ENCODE assay signal across 16 cellular contexts in genomic region chr6:140538926-140539325, GRCh38.
DNase-seq lines count a peak whose midpoint lies in the region; ATAC-seq and TF ChIP-seq lines count a peak whose summit lies in the region.
"Had no signal": no experiment of that assay in that cellular context is flagged by ENCODE, and none has a peak within 500 bp of the region (broad histone marks: within the 10 kb centered on the region; RNA-seq: fewer than 3 reads in every experiment).

No MANE protein-coding gene starts in this region.

- peak; percentile 16 for TF ChIP-seq CTCF in RWPE2 (IDR thresholded peaks at IDR 0.05; ENCODE audit: poor library complexity, severe bottlenecking)
- TF ChIP-seq CTCF in fibroblast of mammary gland (conservative IDR thresholded peaks at IDR 0.05; ENCODE audit: control insufficient read depth, insufficient read depth, low read depth, low read length): no peak
- TF ChIP-seq CTCF in sigmoid colon (IDR thresholded peaks at IDR 0.05): no peak
- TF ChIP-seq CTCF in CD14-positive monocyte (IDR thresholded peaks at IDR 0.05): no peak

- no peaks in the 10 kb centered on the region for H3K27me3 ChIP-seq in RWPE2 (ENCODE audit: insufficient read depth, poor library complexity, severe bottlenecking)
- no peaks in the 10 kb centered on the region for H3K27me3 ChIP-seq in sigmoid colon
- H3K27me3 ChIP-seq: dorsolateral prefrontal cortex, heart right ventricle, right lobe of liver, vagina had no signal

- DNase-seq in GM03348 (ENCODE audit: low spot score): peak; percentile 21
- no peak for DNase-seq in RWPE2 (ENCODE audit: low spot score)
- peak; percentile 28 for DNase-seq in fibroblast of mammary gland (ENCODE audit: low read depth)
- no peak for DNase-seq in sigmoid colon
- no peak for DNase-seq in activated naive CD4-positive, alpha-beta T cell treated with anti-CD3 and anti-CD28 coated beads, Interleukin-2, amount 10 ng/mL, durations not matched to agents 7 days and 5 days
- no peak for DNase-seq in CD14-positive monocyte (ENCODE audit: low spot score)
- no peak for DNase-seq in activated T-cell treated with anti-CD3 and anti-CD28 coated beads for 4 hours
- DNase-seq: activated CD4-positive, alpha-beta T cell treated with anti-CD3 and anti-CD28 coated beads for 4 hours; activated effector memory CD4-positive, alpha-beta T cell treated with Interleukin-2 at 50 U/mL for 16 hours; dorsolateral prefrontal cortex; heart right ventricle; NCI-H1105; right lobe of liver had no signal

- ATAC-seq in RWPE2 (ENCODE audit: low read depth): no peak
- no peak for ATAC-seq in GM21447 (IDR thresholded peaks at IDR 0.05; ENCODE audit: unreplicated experiment)

- H3K36me3 Mint-ChIP-seq in activated naive CD4-positive, alpha-beta T cell treated with anti-CD3 and anti-CD28 coated beads, Interleukin-2, amount 10 ng/mL, durations not matched to agents 7 days and 5 days: no peaks in the 10 kb centered on the region
- no peaks in the 10 kb centered on the region for H3K36me3 Mint-ChIP-seq in CD14-positive monocyte
- H3K36me3 Mint-ChIP-seq: memory B cell had no signal

- CTCF ChIA-PET in activated naive CD4-positive, alpha-beta T cell treated with anti-CD3 and anti-CD28 coated beads, Interleukin-2, amount 10 ng/mL, durations not matched to agents 7 days and 5 days (lab: Charles Lee): no interaction called here

- H3K9me3 ChIP-seq in RWPE2 (ENCODE audit: severe bottlenecking): peaks cover 9% of the 10 kb centered on the region
- H3K9me3 ChIP-seq in sigmoid colon: peaks cover 0 to 9% (median 0%) of the 10 kb centered on the region in 4 donors
- H3K9me3 ChIP-seq: right lobe of liver, vagina had no signal

- H3K36me3 ChIP-seq in RWPE2 (ENCODE audit: low read depth): no peaks in the 10 kb centered on the region
- H3K36me3 ChIP-seq in sigmoid colon: no peaks in the 10 kb centered on the region
- H3K36me3 ChIP-seq: heart right ventricle, right lobe of liver, vagina had no signal

- no peaks in the 10 kb centered on the region for H3K9me3 Mint-ChIP-seq in activated naive CD4-positive, alpha-beta T cell treated with anti-CD3 and anti-CD28 coated beads, Interleukin-2, amount 10 ng/mL, durations not matched to agents 7 days and 5 days
- peaks cover 0 to 4% (median 1%) of the 10 kb centered on the region in 7 donors for H3K9me3 Mint-ChIP-seq in CD14-positive monocyte

- H3K4me3 Mint-ChIP-seq in activated naive CD4-positive, alpha-beta T cell treated with anti-CD3 and anti-CD28 coated beads, Interleukin-2, amount 10 ng/mL, durations not matched to agents 7 days and 5 days: no peak overlapping the region
- H3K4me3 Mint-ChIP-seq in CD14-positive monocyte: no peak overlapping the region
- H3K4me3 Mint-ChIP-seq: memory B cell had no signal

- H3K4me1 ChIP-seq in RWPE2 (ENCODE audit: insufficient read depth, poor library complexity, severe bottlenecking): peaks cover 23% of the 10 kb centered on the region
- peaks cover 0 to 21% (median 15%) of the 10 kb centered on the region in 4 donors for H3K4me1 ChIP-seq in sigmoid colon
- H3K4me1 ChIP-seq: right lobe of liver had no signal

- H3K27ac ChIP-seq in RWPE2 (ENCODE audit: poor library complexity, severe bottlenecking) (peak overlapping the region; percentile 85), sigmoid colon (peak overlapping the region; percentile 42 to 82 (median 76))
- H3K27ac ChIP-seq: right lobe of liver had no signal

- no peaks in the 10 kb centered on the region for H3K4me1 Mint-ChIP-seq in activated naive CD4-positive, alpha-beta T cell treated with anti-CD3 and anti-CD28 coated beads, Interleukin-2, amount 10 ng/mL, durations not matched to agents 7 days and 5 days
- no peaks in the 10 kb centered on the region for H3K4me1 Mint-ChIP-seq in CD14-positive monocyte
- H3K4me1 Mint-ChIP-seq: memory B cell had no signal

- intact Hi-C loops in sigmoid colon (cut with DNase I) (no loop called here), CD14-positive monocyte (cut with micrococcal nuclease) (no loop called here)

- no peak overlapping the region for H3K27ac Mint-ChIP-seq in activated naive CD4-positive, alpha-beta T cell treated with anti-CD3 and anti-CD28 coated beads, Interleukin-2, amount 10 ng/mL, durations not matched to agents 7 days and 5 days
- peak overlapping the region in 1 of 7 donors; percentile 36 for H3K27ac Mint-ChIP-seq in CD14-positive monocyte
- H3K27ac Mint-ChIP-seq: memory B cell had no signal

- no peak for TF ChIP-seq POLR2A in sigmoid colon (IDR thresholded peaks at IDR 0.05)

- H3K4me3 ChIP-seq in RWPE2 (ENCODE audit: severe bottlenecking) (no peak overlapping the region), fibroblast of mammary gland (ENCODE audit: control insufficient read depth, low read depth, low read length) (no peak overlapping the region), sigmoid colon (no peak overlapping the region)
- H3K4me3 ChIP-seq: heart right ventricle, right lobe of liver, vagina had no signal

- no peak for TF ChIP-seq EP300 in sigmoid colon (IDR thresholded peaks at IDR 0.05)

- H3K27me3 Mint-ChIP-seq in activated naive CD4-positive, alpha-beta T cell treated with anti-CD3 and anti-CD28 coated beads, Interleukin-2, amount 10 ng/mL, durations not matched to agents 7 days and 5 days: no peaks in the 10 kb centered on the region
- H3K27me3 Mint-ChIP-seq in CD14-positive monocyte (ENCODE audit: low read depth in 3 of 3): peaks cover 0 to 2% (median under 1%) of the 10 kb centered on the region in 3 donors
- H3K27me3 Mint-ChIP-seq: memory B cell had no signal

Comparison
In these comparisons a context has a peak if more than half of its experiments do, and no peak if none do; other contexts are left out.
1. DNase-seq: peak in GM03348 (single experiment) and fibroblast of mammary gland (single experiment); none in RWPE2 (single experiment), sigmoid colon (single experiment), activated naive CD4-positive, alpha-beta T cell treated with anti-CD3 and anti-CD28 coated beads, Interleukin-2, amount 10 ng/mL, durations not matched to agents 7 days and 5 days (single experiment), CD14-positive monocyte (single experiment) and activated T-cell treated with anti-CD3 and anti-CD28 coated beads for 4 hours (single experiment).